12 cellular contexts compared by ENCODE assay signal in genomic region chr18:76487782-76488181, GRCh38. TPM values are rescaled to one million over a fixed set of nuclear protein-coding genes. Genes with fewer than 3 reads are reported as not detected.
A peak's percentile ranks its signal among the peaks of the same experiment; 100 is the strongest.
DNase-seq lines count a peak whose midpoint lies in the region; ATAC-seq and TF ChIP-seq lines count a peak whose summit lies in the region.
"Had no signal": no experiment of that assay in that cellular context is flagged by ENCODE, and none has a peak within 500 bp of the region (broad histone marks: within the 10 kb centered on the region; RNA-seq: fewer than 3 reads in every experiment).

No MANE protein-coding gene starts in this region.

- H3K36me3 Mint-ChIP-seq in progenitor cell of endocrine pancreas (ENCODE audit: insufficient read depth), result peaks cover 3% of the 10 kb centered on the region
- H3K36me3 Mint-ChIP-seq in MCF 10A (ENCODE audit: insufficient read depth, unreplicated experiment), result peaks cover 1% of the 10 kb centered on the region

- no peaks in the 10 kb centered on the region for H3K9me3 Mint-ChIP-seq in progenitor cell of endocrine pancreas (ENCODE audit: low read depth)
- H3K9me3 Mint-ChIP-seq in MCF 10A (ENCODE audit: unreplicated experiment), result no peaks in the 10 kb centered on the region

- intact Hi-C loops in MCF 10A (cut with micrococcal nuclease), result no loop called here

- H3K27me3 Mint-ChIP-seq in progenitor cell of endocrine pancreas (no peaks in the 10 kb centered on the region), MCF 10A (ENCODE audit: insufficient read depth, unreplicated experiment) (no peaks in the 10 kb centered on the region)

- no TSS peak for BruUV-seq in MCF 10A (replicated peaks; lab: Mats Ljungman, UMichigan)

- H3K4me3 ChIP-seq in epithelial cell of proximal tubule (ENCODE audit: low read depth, low read length), result peak overlapping the region; percentile 12

- H3K4me1 Mint-ChIP-seq in progenitor cell of endocrine pancreas (ENCODE audit: low read depth), result peaks cover 64% of the 10 kb centered on the region
- H3K4me1 Mint-ChIP-seq in MCF 10A (ENCODE audit: insufficient read depth, unreplicated experiment), result peaks cover 17% of the 10 kb centered on the region

- POLR2A ChIA-PET in MCF 10A (lab: Yijun Ruan, JAX), result interaction anchor here (1.0 to 2.4 kb wide), 5 partner anchors 13 to 123 kb away, joined by 3 to 18 read pairs (median 5); no protein-coding TSS in a partner anchor

- CTCF ChIA-PET in MCF 10A (lab: Yijun Ruan, JAX), result interaction anchor here (0.6 to 0.8 kb wide), 3 partner anchors 91 to 278 kb away, joined by 3 to 4 read pairs (median 3); no protein-coding TSS in a partner anchor

- H3K27ac Mint-ChIP-seq in progenitor cell of endocrine pancreas, result peak overlapping the region; percentile 37
- H3K27ac Mint-ChIP-seq in MCF 10A (ENCODE audit: low read depth, unreplicated experiment), result no peak overlapping the region

- H3K4me3 Mint-ChIP-seq in progenitor cell of endocrine pancreas (ENCODE audit: low read depth) (peak overlapping the region; percentile 37), MCF 10A (ENCODE audit: unreplicated experiment) (no peak overlapping the region)

- ATAC-seq in HG03565 (IDR thresholded peaks at IDR 0.05; ENCODE audit: unreplicated experiment), result no peak
- ATAC-seq: PC-3 had no signal

- no peak for TF ChIP-seq CTCF in epithelial cell of proximal tubule (conservative IDR thresholded peaks at IDR 0.05; ENCODE audit: low read depth, low read length)
- TF ChIP-seq CTCF in progenitor cell of endocrine pancreas (IDR thresholded peaks at IDR 0.05; ENCODE audit: unreplicated experiment), result no peak
- no peak for TF ChIP-seq CTCF in MCF 10A (IDR thresholded peaks at IDR 0.05; ENCODE audit: unreplicated experiment)

- DNase-seq in ELF-1 (ENCODE audit: low read depth, low spot score) (peak; percentile 43), NCI-H524 (lab: John Stamatoyannopoulos, UW) (peak; percentile 44 to 79), epithelial cell of proximal tubule (ENCODE audit: low read depth) (no peak), progenitor cell of endocrine pancreas (ENCODE audit: low spot score, unreplicated experiment) (no peak), G401 (ENCODE audit: low spot score) (no peak), MCF 10A (ENCODE audit: unreplicated experiment) (no peak), LoVo (ENCODE audit: low spot score) (no peak)
- DNase-seq: activated effector memory CD4-positive, alpha-beta T cell treated with anti-CD3 and anti-CD28 coated beads, Interleukin-2, amount 50 U/mL, for 16 hours; Calu3; MM.1S; PC-3 had no signal

- in situ Hi-C loops in G401 (cut with HindIII; ENCODE audit: low sequenced_read_pairs), result no loop called here

RNA-seq across cellular contexts. Expression of gene ZNF516, which starts 7.3 kb away (rescaled TPM):
- total RNA-seq in epithelial cell of proximal tubule (14.8 and 15.7 TPM in 2 replicates), progenitor cell of endocrine pancreas (106 and 108 TPM in 2 replicates), MCF 10A (2022) (28.3 and 40.1 TPM in 2 replicates)
- total RNA-seq in G401 (2014; rRNA removed; shearing (Covaris generic)), result 8.4 and 9.6 TPM in 2 replicates

Comparison
In these comparisons a context has a peak if more than half of its experiments do, and no peak if none do; other contexts are left out.
1. DNase-seq: peak in ELF-1 (single experiment) and NCI-H524 (2 of 2); none in epithelial cell of proximal tubule (single experiment), progenitor cell of endocrine pancreas (single experiment), G401 (single experiment), MCF 10A (single experiment) and LoVo (single experiment).